Comparison of ENCODE assay signal across 14 cellular contexts in the genomic region with DNA sequence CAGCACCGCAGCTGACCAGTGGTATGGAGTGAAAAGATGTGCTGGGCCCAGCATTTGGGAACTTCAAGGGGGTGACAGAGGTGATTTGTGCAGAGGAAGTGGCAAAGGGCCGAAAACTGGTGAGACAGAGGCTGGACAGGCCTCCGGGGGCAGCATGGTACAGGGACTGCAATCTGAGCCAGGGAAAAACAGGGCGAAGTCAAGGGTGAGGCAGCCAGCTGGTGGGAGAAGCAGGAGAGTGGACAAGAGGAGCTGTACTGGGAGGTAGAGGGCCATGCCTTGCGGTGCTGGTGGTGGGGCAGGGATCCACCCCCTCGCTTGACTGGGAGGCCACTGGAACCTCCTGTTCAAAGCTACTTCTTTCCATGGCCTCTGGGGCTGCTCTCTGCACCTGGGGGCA. TPM values are rescaled to one million over a fixed set of nuclear protein-coding genes. Genes with fewer than 3 reads are reported as not detected.
A peak's percentile ranks its signal among the peaks of the same experiment; 100 is the strongest.
DNase-seq lines count a peak whose midpoint lies in the region; ATAC-seq and TF ChIP-seq lines count a peak whose summit lies in the region.
"Had no signal": no experiment of that assay in that cellular context is flagged by ENCODE, and none has a peak within 500 bp of the region (broad histone marks: within the 10 kb centered on the region; RNA-seq: fewer than 3 reads in every experiment).

No MANE protein-coding gene starts in this region.

- H4K91ac ChIP-seq in neuronal stem cell (ENCODE audit: low read depth, low read length, poor library complexity): no peak overlapping the region

- no peak overlapping the region for H2BK12ac ChIP-seq in neuronal stem cell (ENCODE audit: low read length)

- WGBS in neuronal stem cell (ENCODE audit: extremely low coverage in 2 of 2, insufficient read length in 2 of 2, insufficient replicate concordance in 1 of 2), 2 donors: no CpG with 5 or more reads among the region's 6 CpGs

- ATAC-seq in GM19452 (IDR thresholded peaks at IDR 0.05; ENCODE audit: unreplicated experiment) (no peak), HG03025 (IDR thresholded peaks at IDR 0.05; ENCODE audit: low FRiP score, unreplicated experiment) (no peak)
- ATAC-seq: activated CD4-positive, alpha-beta T cell treated with anti-CD3 and anti-CD28 coated beads for 36 hours; left lobe of liver had no signal

- H3K36me3 ChIP-seq in neuronal stem cell (replicated peaks in 1 of 2; ENCODE audit: control insufficient read depth in 2 of 2, insufficient read depth in 2 of 2, low read length in 2 of 2): no peaks in the 10 kb centered on the region
- H3K36me3 ChIP-seq: neutrophil had no signal

- H2BK15ac ChIP-seq in neuronal stem cell (ENCODE audit: low read length): no peak overlapping the region

- H3K4me1 ChIP-seq in neuronal stem cell (ENCODE audit: control insufficient read depth in 2 of 2, insufficient read depth in 1 of 2, low read depth in 1 of 2, low read length in 2 of 2): peaks cover 0 to 2% of the 10 kb centered on the region in 2 donors

- H2AFZ ChIP-seq in neuronal stem cell (ENCODE audit: low read length): peak overlapping the region; percentile 63

- no peak overlapping the region for H3K4me3 ChIP-seq in choroid plexus epithelial cell (ENCODE audit: low read depth, low read length)
- no peak overlapping the region for H3K4me3 ChIP-seq in neuronal stem cell (ENCODE audit: low read length in 2 of 2)
- H3K4me3 ChIP-seq: esophagus squamous epithelium had no signal

- no peak overlapping the region for H3K27ac ChIP-seq in neuronal stem cell (replicated peaks; ENCODE audit: low read length)
- H3K27ac ChIP-seq: esophagus squamous epithelium, neutrophil had no signal

- no peak overlapping the region for H3K4ac ChIP-seq in neuronal stem cell (ENCODE audit: low read length)

- H3K79me1 ChIP-seq in neuronal stem cell (ENCODE audit: low read depth, low read length): no peaks in the 10 kb centered on the region

- H3K18ac ChIP-seq in neuronal stem cell (ENCODE audit: low read length): peak overlapping the region; percentile 15

- no peak overlapping the region for H2BK5ac ChIP-seq in neuronal stem cell (ENCODE audit: low read length)

- no peaks in the 10 kb centered on the region for H3K9me3 ChIP-seq in neuronal stem cell (replicated peaks in 1 of 2; ENCODE audit: control insufficient read depth in 2 of 2, insufficient read depth in 1 of 2, low read depth in 1 of 2, low read length in 2 of 2)
- H3K9me3 ChIP-seq: esophagus squamous epithelium, neutrophil had no signal

- peak; percentile 25 for TF ChIP-seq CTCF in choroid plexus epithelial cell (conservative IDR thresholded peaks at IDR 0.05; ENCODE audit: low read depth, low read length)

- H3K27me3 ChIP-seq in neuronal stem cell (ENCODE audit: control insufficient read depth in 3 of 3, insufficient read depth in 3 of 3, low read depth in 1 of 3, low read length in 3 of 3): peaks cover 5 to 68% (median 39%) of the 10 kb centered on the region in 3 experiments

- H2AK5ac ChIP-seq in neuronal stem cell (ENCODE audit: low read depth, low read length): no peak overlapping the region

- no peak overlapping the region for H2BK120ac ChIP-seq in neuronal stem cell (ENCODE audit: low read depth, low read length)

- H3K4me2 ChIP-seq in neuronal stem cell (ENCODE audit: insufficient read depth, low read length, poor library complexity, severe bottlenecking): no peak overlapping the region

- H3K9ac ChIP-seq in neuronal stem cell (ENCODE audit: low read depth, low read length, poor library complexity): no peak overlapping the region

- no peak overlapping the region for H3K14ac ChIP-seq in neuronal stem cell (ENCODE audit: low read length)

- H4K8ac ChIP-seq in neuronal stem cell (ENCODE audit: low read depth, low read length): no peak overlapping the region

- DNase-seq in EL (peak; percentile 49), NCI-H1105 (lab: John Stamatoyannopoulos, UW) (peak; percentile 27), choroid plexus epithelial cell (ENCODE audit: low read depth) (no peak), neuronal stem cell (ENCODE audit: low spot score) (no peak), ACHN (no peak)
- DNase-seq: activated CD4-positive, alpha-beta T cell treated with anti-CD3 and anti-CD28 coated beads for 36 hours; activated effector memory CD4-positive, alpha-beta T cell treated with anti-CD3 and anti-CD28 coated beads, Interleukin-2, amount 50 U/mL, for 16 hours; cerebellar nuclear complex; esophagus squamous epithelium; SIG-M5 had no signal

- H3K23ac ChIP-seq in neuronal stem cell (ENCODE audit: low read depth, low read length, poor library complexity): no peak overlapping the region

- in situ Hi-C loops in ACHN (cut with HindIII; ENCODE audit: low pct_ligation_motif_present, low pct_unique_long_range_greater_than_20kb, low sequenced_read_pairs): no loop called here

RNA-seq across cellular contexts. Expression of gene GFRA4, which starts 7.3 kb away (rescaled TPM):
- not detected for polyA plus RNA-seq in neuronal stem cell (2013, experiment 1 of 2)
- not detected for polyA plus RNA-seq in neuronal stem cell (2013, experiment 2 of 2)

RNA-seq across cellular contexts. Expression of gene ADAM33, which starts 11.3 kb away (rescaled TPM):
- 5.2 TPM for polyA plus RNA-seq in neuronal stem cell (2013, experiment 1 of 2)
- 5.3 TPM for polyA plus RNA-seq in neuronal stem cell (2013, experiment 2 of 2)

RNA-seq across cellular contexts. Expression of gene SIGLEC1, which starts 41.9 kb away (rescaled TPM):
- polyA plus RNA-seq in neuronal stem cell (2013, experiment 1 of 2): 0.01 TPM
- polyA plus RNA-seq in neuronal stem cell (2013, experiment 2 of 2): 0.01 TPM

Comparison
In these comparisons a context has a peak if more than half of its experiments do, and no peak if none do; other contexts are left out.
1. DNase-seq: peak in EL (single experiment) and NCI-H1105 (single experiment); none in choroid plexus epithelial cell (single experiment), neuronal stem cell (single experiment) and ACHN (single experiment).